In the genomic region with DNA sequence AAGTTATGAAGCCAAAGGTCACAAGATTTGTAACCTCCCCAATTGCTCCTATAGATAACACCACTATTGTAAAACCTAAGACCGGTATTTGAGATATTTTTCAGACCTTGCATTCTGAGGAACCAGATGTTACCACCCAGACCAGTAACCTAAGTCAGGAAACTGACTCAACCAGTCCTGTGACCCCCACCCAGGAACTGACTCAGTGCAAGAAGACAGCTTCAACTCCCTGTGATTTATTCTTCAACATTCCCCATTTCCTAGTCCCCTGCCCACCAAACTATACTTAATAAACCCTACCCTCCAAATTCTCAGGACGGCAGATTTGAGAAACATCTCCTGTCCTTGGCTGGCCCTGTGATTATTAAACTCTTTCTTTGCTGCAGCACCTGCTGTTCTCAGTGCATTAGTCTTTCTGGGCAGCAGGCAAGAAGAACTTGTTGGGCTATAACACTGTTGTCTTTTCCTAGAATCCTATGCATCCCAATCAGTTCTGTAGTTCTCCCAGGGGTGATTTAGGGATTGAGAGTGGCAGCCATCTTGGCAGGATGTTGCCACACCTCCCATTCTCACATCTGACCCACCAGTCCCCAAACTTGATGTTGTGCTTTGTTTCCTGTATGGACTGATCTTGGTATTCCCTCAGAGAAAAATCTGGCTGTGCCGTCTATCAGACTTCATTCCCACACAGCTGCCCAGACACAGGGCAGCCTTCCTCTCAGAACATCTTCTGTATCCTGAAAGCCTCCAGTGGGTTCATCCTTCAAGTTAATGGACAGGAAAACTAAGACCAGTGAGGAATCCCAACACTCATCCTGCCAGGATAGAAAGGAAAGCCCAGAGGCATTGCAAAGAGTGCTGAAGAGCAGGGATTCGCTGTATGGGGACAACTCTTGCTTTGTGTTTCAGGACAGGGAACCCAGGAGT, we compare ENCODE assay signal across 1 cellular context.
A peak's percentile ranks its signal among the peaks of the same experiment; 100 is the strongest.
TF ChIP-seq lines count a peak whose summit lies in the region.

No MANE protein-coding gene starts in this region.

TF ChIP-seq in K562, 482 proteins besides CTCF, POLR2A, EP300 and RAD21 (continued from another document):
- TF ChIP-seq, protein P1, sequence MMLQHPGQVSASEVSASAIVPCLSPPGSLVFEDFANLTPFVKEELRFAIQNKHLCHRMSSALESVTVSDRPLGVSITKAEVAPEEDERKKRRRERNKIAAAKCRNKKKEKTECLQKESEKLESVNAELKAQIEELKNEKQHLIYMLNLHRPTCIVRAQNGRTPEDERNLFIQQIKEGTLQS (IDR thresholded peaks at IDR 0.05) = 0 out of 2 replicates have a peak, but pooled peaks have one; percentile 28
- TF ChIP-seq, protein P1 (CRISPR knock-in tag; conservative IDR thresholded peaks at IDR 0.05) = no peak
- TF ChIP-seq, protein P2, sequence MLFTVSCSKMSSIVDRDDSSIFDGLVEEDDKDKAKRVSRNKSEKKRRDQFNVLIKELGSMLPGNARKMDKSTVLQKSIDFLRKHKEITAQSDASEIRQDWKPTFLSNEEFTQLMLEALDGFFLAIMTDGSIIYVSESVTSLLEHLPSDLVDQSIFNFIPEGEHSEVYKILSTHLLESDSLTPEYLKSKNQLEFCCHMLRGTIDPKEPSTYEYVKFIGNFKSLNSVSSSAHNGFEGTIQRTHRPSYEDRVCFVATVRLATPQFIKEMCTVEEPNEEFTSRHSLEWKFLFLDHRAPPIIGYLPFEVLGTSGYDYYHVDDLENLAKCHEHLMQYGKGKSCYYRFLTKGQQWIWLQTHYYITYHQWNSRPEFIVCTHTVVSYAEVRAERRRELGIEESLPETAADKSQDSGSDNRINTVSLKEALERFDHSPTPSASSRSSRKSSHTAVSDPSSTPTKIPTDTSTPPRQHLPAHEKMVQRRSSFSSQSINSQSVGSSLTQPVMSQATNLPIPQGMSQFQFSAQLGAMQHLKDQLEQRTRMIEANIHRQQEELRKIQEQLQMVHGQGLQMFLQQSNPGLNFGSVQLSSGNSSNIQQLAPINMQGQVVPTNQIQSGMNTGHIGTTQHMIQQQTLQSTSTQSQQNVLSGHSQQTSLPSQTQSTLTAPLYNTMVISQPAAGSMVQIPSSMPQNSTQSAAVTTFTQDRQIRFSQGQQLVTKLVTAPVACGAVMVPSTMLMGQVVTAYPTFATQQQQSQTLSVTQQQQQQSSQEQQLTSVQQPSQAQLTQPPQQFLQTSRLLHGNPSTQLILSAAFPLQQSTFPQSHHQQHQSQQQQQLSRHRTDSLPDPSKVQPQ (CRISPR knock-in tag; IDR thresholded peaks at IDR 0.05; ENCODE audit: borderline replicate concordance) = no peak
- no peak for TF ChIP-seq TCF3 (CRISPR knock-in tag; IDR thresholded peaks at IDR 0.05)
- TF ChIP-seq, protein P3, sequence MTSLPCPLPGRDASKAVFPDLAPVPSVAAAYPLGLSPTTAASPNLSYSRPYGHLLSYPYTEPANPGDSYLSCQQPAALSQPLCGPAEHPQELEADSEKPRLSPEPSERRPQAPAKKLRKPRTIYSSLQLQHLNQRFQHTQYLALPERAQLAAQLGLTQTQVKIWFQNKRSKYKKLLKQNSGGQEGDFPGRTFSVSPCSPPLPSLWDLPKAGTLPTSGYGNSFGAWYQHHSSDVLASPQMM (CRISPR knock-in tag; IDR thresholded peaks at IDR 0.05) = no peak
- TF ChIP-seq ZNF551 (CRISPR knock-in tag; IDR thresholded peaks at IDR 0.05) = no peak
- TF ChIP-seq, protein P4, sequence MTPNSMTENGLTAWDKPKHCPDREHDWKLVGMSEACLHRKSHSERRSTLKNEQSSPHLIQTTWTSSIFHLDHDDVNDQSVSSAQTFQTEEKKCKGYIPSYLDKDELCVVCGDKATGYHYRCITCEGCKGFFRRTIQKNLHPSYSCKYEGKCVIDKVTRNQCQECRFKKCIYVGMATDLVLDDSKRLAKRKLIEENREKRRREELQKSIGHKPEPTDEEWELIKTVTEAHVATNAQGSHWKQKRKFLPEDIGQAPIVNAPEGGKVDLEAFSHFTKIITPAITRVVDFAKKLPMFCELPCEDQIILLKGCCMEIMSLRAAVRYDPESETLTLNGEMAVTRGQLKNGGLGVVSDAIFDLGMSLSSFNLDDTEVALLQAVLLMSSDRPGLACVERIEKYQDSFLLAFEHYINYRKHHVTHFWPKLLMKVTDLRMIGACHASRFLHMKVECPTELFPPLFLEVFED (CRISPR knock-in tag; conservative IDR thresholded peaks at IDR 0.05) = no peak
- no peak for TF ChIP-seq ZC3H4 (CRISPR knock-in tag; IDR thresholded peaks at IDR 0.05; ENCODE audit: borderline replicate concordance)
- TF ChIP-seq CBFA2T3 (IDR thresholded peaks at IDR 0.05) = peak; percentile 12; the same call in 1 of the 2 replicates
- no peak for TF ChIP-seq PHTF2 (CRISPR knock-in tag; IDR thresholded peaks at IDR 0.05)
- TF ChIP-seq, protein P5, sequence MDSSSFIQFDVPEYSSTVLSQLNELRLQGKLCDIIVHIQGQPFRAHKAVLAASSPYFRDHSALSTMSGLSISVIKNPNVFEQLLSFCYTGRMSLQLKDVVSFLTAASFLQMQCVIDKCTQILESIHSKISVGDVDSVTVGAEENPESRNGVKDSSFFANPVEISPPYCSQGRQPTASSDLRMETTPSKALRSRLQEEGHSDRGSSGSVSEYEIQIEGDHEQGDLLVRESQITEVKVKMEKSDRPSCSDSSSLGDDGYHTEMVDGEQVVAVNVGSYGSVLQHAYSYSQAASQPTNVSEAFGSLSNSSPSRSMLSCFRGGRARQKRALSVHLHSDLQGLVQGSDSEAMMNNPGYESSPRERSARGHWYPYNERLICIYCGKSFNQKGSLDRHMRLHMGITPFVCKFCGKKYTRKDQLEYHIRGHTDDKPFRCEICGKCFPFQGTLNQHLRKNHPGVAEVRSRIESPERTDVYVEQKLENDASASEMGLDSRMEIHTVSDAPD (CRISPR knock-in tag; IDR thresholded peaks at IDR 0.05) = no peak
- TF ChIP-seq, protein P6, sequence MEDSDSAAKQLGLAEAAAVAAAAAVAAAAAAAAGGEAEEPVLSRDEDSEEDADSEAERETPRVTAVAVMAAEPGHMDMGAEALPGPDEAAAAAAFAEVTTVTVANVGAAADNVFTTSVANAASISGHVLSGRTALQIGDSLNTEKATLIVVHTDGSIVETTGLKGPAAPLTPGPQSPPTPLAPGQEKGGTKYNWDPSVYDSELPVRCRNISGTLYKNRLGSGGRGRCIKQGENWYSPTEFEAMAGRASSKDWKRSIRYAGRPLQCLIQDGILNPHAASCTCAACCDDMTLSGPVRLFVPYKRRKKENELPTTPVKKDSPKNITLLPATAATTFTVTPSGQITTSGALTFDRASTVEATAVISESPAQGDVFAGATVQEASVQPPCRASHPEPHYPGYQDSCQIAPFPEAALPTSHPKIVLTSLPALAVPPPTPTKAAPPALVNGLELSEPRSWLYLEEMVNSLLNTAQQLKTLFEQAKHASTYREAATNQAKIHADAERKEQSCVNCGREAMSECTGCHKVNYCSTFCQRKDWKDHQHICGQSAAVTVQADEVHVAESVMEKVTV (CRISPR knock-in tag; IDR thresholded peaks at IDR 0.05) = no peak
- 0 out of 2 replicates have a peak, but pooled peaks have one; percentile 14 for TF ChIP-seq JUN (IDR thresholded peaks at IDR 0.05; ENCODE audit: borderline replicate concordance, low read depth, low read length)
- TF ChIP-seq JUN (CRISPR knock-in tag; IDR thresholded peaks at IDR 0.05; ENCODE audit: borderline replicate concordance) = no peak
- TF ChIP-seq TAL1 (IDR thresholded peaks at IDR 0.05) = no peak
- TF ChIP-seq, protein P7, sequence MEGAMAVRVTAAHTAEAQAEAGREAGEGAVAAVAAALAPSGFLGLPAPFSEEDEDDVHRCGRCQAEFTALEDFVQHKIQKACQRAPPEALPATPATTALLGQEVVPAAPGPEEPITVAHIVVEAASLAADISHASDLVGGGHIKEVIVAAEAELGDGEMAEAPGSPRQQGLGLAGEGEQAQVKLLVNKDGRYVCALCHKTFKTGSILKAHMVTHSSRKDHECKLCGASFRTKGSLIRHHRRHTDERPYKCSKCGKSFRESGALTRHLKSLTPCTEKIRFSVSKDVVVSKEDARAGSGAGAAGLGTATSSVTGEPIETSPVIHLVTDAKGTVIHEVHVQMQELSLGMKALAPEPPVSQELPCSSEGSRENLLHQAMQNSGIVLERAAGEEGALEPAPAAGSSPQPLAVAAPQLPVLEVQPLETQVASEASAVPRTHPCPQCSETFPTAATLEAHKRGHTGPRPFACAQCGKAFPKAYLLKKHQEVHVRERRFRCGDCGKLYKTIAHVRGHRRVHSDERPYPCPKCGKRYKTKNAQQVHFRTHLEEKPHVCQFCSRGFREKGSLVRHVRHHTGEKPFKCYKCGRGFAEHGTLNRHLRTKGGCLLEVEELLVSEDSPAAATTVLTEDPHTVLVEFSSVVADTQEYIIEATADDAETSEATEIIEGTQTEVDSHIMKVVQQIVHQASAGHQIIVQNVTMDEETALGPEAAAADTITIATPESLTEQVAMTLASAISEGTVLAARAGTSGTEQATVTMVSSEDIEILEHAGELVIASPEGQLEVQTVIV (CRISPR knock-in tag; IDR thresholded peaks at IDR 0.05; ENCODE audit: borderline replicate concordance) = no peak
- TF ChIP-seq MIER1 (IDR thresholded peaks at IDR 0.05; ENCODE audit: low read depth) = no peak
- TF ChIP-seq MEIS2 (IDR thresholded peaks at IDR 0.05; ENCODE audit: partially characterized antibody) = peak; percentile 57
TF ChIP-seq in K562: peak in this region for 5.
